ENCODE assay signal across 16 cellular contexts in the genomic region with DNA sequence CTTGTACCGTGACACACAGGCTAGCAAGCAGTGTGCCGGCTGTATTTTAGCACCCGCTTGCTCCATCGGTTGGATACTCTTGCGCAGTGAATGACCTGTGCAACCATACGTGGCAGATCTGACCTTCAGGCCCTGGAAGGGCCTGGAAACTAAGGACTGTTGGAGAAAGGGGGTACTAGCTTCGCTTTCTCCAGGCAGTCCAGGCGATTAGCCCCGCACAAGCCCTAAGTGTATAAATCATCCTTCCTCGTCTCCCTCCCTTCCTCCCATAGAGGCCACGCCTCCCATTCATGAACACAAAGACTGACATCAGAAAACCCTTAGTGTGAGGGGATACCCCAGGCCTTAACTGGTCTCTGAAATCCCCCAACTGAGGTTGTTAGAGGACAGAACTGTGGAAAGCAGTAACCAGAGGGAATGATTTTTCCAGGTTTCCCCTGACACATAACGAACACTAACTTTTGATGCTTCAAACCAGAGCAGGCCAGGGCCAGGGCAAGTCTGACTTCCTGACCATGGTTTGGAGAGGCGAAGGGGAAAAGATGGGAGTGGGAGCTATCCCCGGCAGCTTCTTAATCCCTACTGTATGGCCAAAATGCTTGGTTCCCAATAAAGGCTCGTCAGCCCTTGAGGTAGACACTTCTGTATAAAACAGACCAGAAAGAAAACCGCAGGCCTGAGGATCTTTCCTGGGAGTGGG. TPM values are rescaled to one million over a fixed set of nuclear protein-coding genes. Genes with fewer than 3 reads are reported as not detected.
A peak's percentile ranks its signal among the peaks of the same experiment; 100 is the strongest.
DNase-seq lines count a peak whose midpoint lies in the region; ATAC-seq and TF ChIP-seq lines count a peak whose summit lies in the region.
"Had no signal": no experiment of that assay in that cellular context is flagged by ENCODE, and none has a peak within 500 bp of the region (broad histone marks: within the 10 kb centered on the region; RNA-seq: fewer than 3 reads in every experiment).

No MANE protein-coding gene starts in this region.

- peaks cover 6 to 19% of the 10 kb centered on the region in 2 experiments for H3K36me3 ChIP-seq in mesenchymal stem cell (ENCODE audit: control insufficient read depth in 1 of 2, insufficient read depth in 2 of 2, low read depth in 1 of 2, low read length in 2 of 2)
- H3K36me3 ChIP-seq in spleen = peaks cover 0 to 20% (median 1%) of the 10 kb centered on the region in 6 donors

- H2BK12ac ChIP-seq in mesenchymal stem cell (ENCODE audit: low read length in 2 of 2) = no peak overlapping the region

- POLR2A ChIA-PET in activated CD4-positive, alpha-beta T cell treated with anti-CD3 and anti-CD28 coated beads for 36 hours (lab: Charles Lee) = interaction anchor here (0.6 to 0.9 kb wide), 4 partner anchors 12 to 802 kb away, joined by 3 to 11 read pairs (median 3); a partner anchor contains a TSS
- POLR2A ChIA-PET in WTC11 (lab: Charles Lee) = interaction anchor here (2.9 kb wide), 1 partner anchor 75 kb away, joined by 41 read pairs; a partner anchor contains a TSS

- no peak overlapping the region for H3K4ac ChIP-seq in mesenchymal stem cell (ENCODE audit: low read depth in 1 of 2, low read length in 2 of 2)

- H3K4me1 ChIP-seq in mesenchymal stem cell (ENCODE audit: control insufficient read depth, insufficient read depth, low read depth, low read length) = peaks cover 14% of the 10 kb centered on the region
- H3K4me1 ChIP-seq in spleen = peaks cover 18 to 37% (median 33%) of the 10 kb centered on the region in 6 donors

- H3K27ac ChIP-seq in mesenchymal stem cell (ENCODE audit: low read length, poor library complexity, severe bottlenecking) (no peak overlapping the region), substantia nigra (ENCODE audit: low read depth, low read length, poor library complexity, severe bottlenecking) (peak overlapping the region; percentile 88), spleen (peak overlapping the region in 3 of 8 donors; percentile 76 to 97 (median 97))

- H2AFZ ChIP-seq in mesenchymal stem cell (ENCODE audit: low read depth, low read length) = no peak overlapping the region

- peaks cover 17 to 28% of the 10 kb centered on the region in 2 experiments for H3K27me3 ChIP-seq in mesenchymal stem cell (ENCODE audit: control insufficient read depth in 1 of 2, insufficient read depth in 1 of 2, low read length in 2 of 2)
- no peaks in the 10 kb centered on the region for H3K27me3 ChIP-seq in spleen (replicated peaks in 1 of 7)
- H3K27me3 ChIP-seq: ascending aorta had no signal

- H3K4me2 ChIP-seq in mesenchymal stem cell (ENCODE audit: low read length, poor library complexity, severe bottlenecking) = no peak overlapping the region

- no peak for DNase-seq in activated CD4-positive, alpha-beta T cell treated with anti-CD3 and anti-CD28 coated beads for 36 hours
- DNase-seq in activated CD4-positive, alpha-beta T cell treated with anti-CD3 and anti-CD28 coated beads, Interleukin-2, amount 10 ng/mL, durations not matched to agents 24 days and 14 days = no peak
- DNase-seq in WTC11 (ENCODE audit: low spot score) (no peak), mesenchymal stem cell (no peak), substantia nigra (lab: John Stamatoyannopoulos, UW) (peak in 1 of 49 donors; percentile 20), spleen (no peak)
- DNase-seq: activated CD8-positive, alpha-beta memory T cell treated with anti-CD3 and anti-CD28 coated beads, Interleukin-2, amount 50 U/mL, for 4 hours; heart left ventricle; mammary epithelial cell; NCI-H2081 treated with DMSO at 0.1 percent for 48 hours; right cardiac atrium; T-helper 9 cell had no signal

- H2BK120ac ChIP-seq in mesenchymal stem cell (ENCODE audit: low read depth, low read length) = no peak overlapping the region

- intact Hi-C loops in activated CD4-positive, alpha-beta T cell treated with anti-CD3 and anti-CD28 coated beads for 36 hours (cut with DNase I, micrococcal nuclease) = loop anchor here in 1 of 2 experiments (2.0 to 10.0 kb wide), 6 partner anchors 83 to 1247 kb away; a partner anchor contains a TSS
- intact Hi-C loops in activated CD4-positive, alpha-beta T cell treated with anti-CD3 and anti-CD28 coated beads, Interleukin-2, amount 10 ng/mL, durations not matched to agents 24 days and 14 days (cut with micrococcal nuclease) = loop anchor here (2.0 kb wide), 1 partner anchor 997 kb away; a partner anchor contains a TSS
- intact Hi-C loops in spleen (cut with DNase I; ENCODE audit: low total_unique reads) = loop anchor here (10.0 kb wide), 1 partner anchor 77 kb away; a partner anchor contains a TSS

- H3K9ac ChIP-seq in mesenchymal stem cell (ENCODE audit: low read length) = no peak overlapping the region

- WGBS in mesenchymal stem cell = 90% methylated on average over 14 of the region's 16 CpGs
- WGBS in spleen, 5 donors = 78 to 89% (median 81%) methylated on average over 14 to 16 of the region's 16 CpGs

- no peak overlapping the region for H4K91ac ChIP-seq in mesenchymal stem cell (ENCODE audit: low read length)

- H3K27ac Mint-ChIP-seq in activated CD4-positive, alpha-beta T cell treated with anti-CD3 and anti-CD28 coated beads for 36 hours = peak overlapping the region; percentile 6
- H3K27ac Mint-ChIP-seq in activated CD4-positive, alpha-beta T cell treated with anti-CD3 and anti-CD28 coated beads, Interleukin-2, amount 10 ng/mL, durations not matched to agents 24 days and 14 days = no peak overlapping the region
- peak overlapping the region; percentile 45; the same call in 1 of the 2 replicates for H3K27ac Mint-ChIP-seq in WTC11

- H3K27me3 Mint-ChIP-seq in activated CD4-positive, alpha-beta T cell treated with anti-CD3 and anti-CD28 coated beads for 36 hours = no peaks in the 10 kb centered on the region
- H3K27me3 Mint-ChIP-seq in activated CD4-positive, alpha-beta T cell treated with anti-CD3 and anti-CD28 coated beads, Interleukin-2, amount 10 ng/mL, durations not matched to agents 24 days and 14 days = peaks cover 30% of the 10 kb centered on the region
- H3K27me3 Mint-ChIP-seq in WTC11 (ENCODE audit: low read depth) = peaks cover 10% of the 10 kb centered on the region

- no peak for ATAC-seq in activated CD4-positive, alpha-beta T cell treated with anti-CD3 and anti-CD28 coated beads for 36 hours
- ATAC-seq in WTC11 (no peak), GM18867 (IDR thresholded peaks at IDR 0.05; ENCODE audit: unreplicated experiment) (no peak), GM18517 (IDR thresholded peaks at IDR 0.05; ENCODE audit: unreplicated experiment) (no peak)
- ATAC-seq: heart left ventricle had no signal

- H3K23ac ChIP-seq in mesenchymal stem cell (ENCODE audit: low read length in 2 of 2) = no peak overlapping the region

- H3K4me1 Mint-ChIP-seq in activated CD4-positive, alpha-beta T cell treated with anti-CD3 and anti-CD28 coated beads for 36 hours = peaks cover 24% of the 10 kb centered on the region
- H3K4me1 Mint-ChIP-seq in activated CD4-positive, alpha-beta T cell treated with anti-CD3 and anti-CD28 coated beads, Interleukin-2, amount 10 ng/mL, durations not matched to agents 24 days and 14 days = peaks cover 22% of the 10 kb centered on the region
- H3K4me1 Mint-ChIP-seq in WTC11 = peaks cover 40% of the 10 kb centered on the region

- H3K4me3 Mint-ChIP-seq in activated CD4-positive, alpha-beta T cell treated with anti-CD3 and anti-CD28 coated beads for 36 hours = no peak overlapping the region
- no peak overlapping the region for H3K4me3 Mint-ChIP-seq in activated CD4-positive, alpha-beta T cell treated with anti-CD3 and anti-CD28 coated beads, Interleukin-2, amount 10 ng/mL, durations not matched to agents 24 days and 14 days
- peak overlapping the region; percentile 44 for H3K4me3 Mint-ChIP-seq in WTC11

- H2BK5ac ChIP-seq in mesenchymal stem cell (ENCODE audit: low read depth, low read length, poor library complexity, severe bottlenecking) = no peak overlapping the region

- no peak overlapping the region for H3K4me3 ChIP-seq in mesenchymal stem cell (ENCODE audit: insufficient read depth in 1 of 2, low read depth in 1 of 2, low read length in 2 of 2)
- no peak overlapping the region for H3K4me3 ChIP-seq in spleen

- no peak for TF ChIP-seq CTCF in WTC11 (IDR thresholded peaks at IDR 0.05)
- TF ChIP-seq CTCF in spleen (IDR thresholded peaks at IDR 0.05 in 8 of 11, conservative IDR thresholded peaks at IDR 0.05 in 3 of 11) = no peak

- H2BK15ac ChIP-seq in mesenchymal stem cell (ENCODE audit: low read depth, poor library complexity, severe bottlenecking) = peak overlapping the region; percentile 34

- CTCF ChIA-PET in activated CD4-positive, alpha-beta T cell treated with anti-CD3 and anti-CD28 coated beads for 36 hours (lab: Charles Lee) = interaction anchor here (0.5 to 1.5 kb wide), 5 partner anchors 43 to 137 kb away, joined by 3 to 4 read pairs (median 3); a partner anchor contains a TSS
- CTCF ChIA-PET in WTC11 (lab: Charles Lee) = interaction anchor here (0.8 to 2.9 kb wide), 3 partner anchors 11 to 82 kb away, joined by 3 to 20 read pairs (median 11); a partner anchor contains a TSS

- no peak overlapping the region for H4K8ac ChIP-seq in mesenchymal stem cell (ENCODE audit: low read length)

- TF ChIP-seq POLR2A in spleen (IDR thresholded peaks at IDR 0.05) = no peak

- no peaks in the 10 kb centered on the region for H3K9me3 Mint-ChIP-seq in activated CD4-positive, alpha-beta T cell treated with anti-CD3 and anti-CD28 coated beads for 36 hours (ENCODE audit: low read depth)
- H3K9me3 Mint-ChIP-seq in activated CD4-positive, alpha-beta T cell treated with anti-CD3 and anti-CD28 coated beads, Interleukin-2, amount 10 ng/mL, durations not matched to agents 24 days and 14 days = no peaks in the 10 kb centered on the region
- H3K9me3 Mint-ChIP-seq in WTC11 = no peaks in the 10 kb centered on the region

- no peak overlapping the region for H3K14ac ChIP-seq in mesenchymal stem cell (ENCODE audit: low read length in 2 of 2)

- H2AK5ac ChIP-seq in mesenchymal stem cell (ENCODE audit: low read length, severe bottlenecking) = no peak overlapping the region

- no peaks in the 10 kb centered on the region for H3K9me3 ChIP-seq in mesenchymal stem cell (ENCODE audit: control insufficient read depth, low read length)
- H3K9me3 ChIP-seq in spleen = no peaks in the 10 kb centered on the region
- H3K9me3 ChIP-seq: ascending aorta, heart left ventricle, thoracic aorta had no signal

- peaks cover 2% of the 10 kb centered on the region for H3K79me1 ChIP-seq in mesenchymal stem cell (replicated peaks; ENCODE audit: low read length, poor library complexity, severe bottlenecking)

- H3K18ac ChIP-seq in mesenchymal stem cell (ENCODE audit: low read depth in 1 of 2, low read length in 2 of 2) = no peak overlapping the region

- peaks cover 16% of the 10 kb centered on the region for H3K36me3 Mint-ChIP-seq in activated CD4-positive, alpha-beta T cell treated with anti-CD3 and anti-CD28 coated beads for 36 hours (ENCODE audit: low read depth)
- H3K36me3 Mint-ChIP-seq in activated CD4-positive, alpha-beta T cell treated with anti-CD3 and anti-CD28 coated beads, Interleukin-2, amount 10 ng/mL, durations not matched to agents 24 days and 14 days (ENCODE audit: low read depth) = peaks cover 16% of the 10 kb centered on the region
- peaks cover 5% of the 10 kb centered on the region for H3K36me3 Mint-ChIP-seq in WTC11

RNA-seq across cellular contexts. Expression of a gene that starts 1.4 kb away (rescaled TPM):
- 10 to 100 TPM; 21.3 to 28.3 TPM for total RNA-seq in activated CD4-positive, alpha-beta T cell treated with anti-CD3 and anti-CD28 coated beads for 36 hours
- 36.6 and 37.2 TPM in 2 replicates for total RNA-seq in activated CD4-positive, alpha-beta T cell treated with anti-CD3 and anti-CD28 coated beads, Interleukin-2, amount 10 ng/mL, durations not matched to agents 24 days and 14 days
- 32.1 to 34.6 TPM (median 32.2 TPM) in 3 replicates for total RNA-seq in WTC11 (2021)
- polyA plus RNA-seq in mesenchymal stem cell (2013, experiment 1 of 2) = 11.2 TPM
- 11.2 TPM for polyA plus RNA-seq in mesenchymal stem cell (2013, experiment 2 of 2)
- total RNA-seq in spleen = 10 to 100 TPM; 19.4 to 29.7 (median 23.1) TPM
- 10 to 100 TPM in 2 of 3 donors, 1 to 10 TPM in 1; 9.9 to 26.3 (median 11.1) TPM for polyA plus RNA-seq in spleen
